8 cellular contexts compared by ENCODE assay signal in genomic region chr6:1624071-1624847, GRCh38. TPM values are rescaled to one million over a fixed set of nuclear protein-coding genes. Genes with fewer than 3 reads are reported as not detected.
DNase-seq lines count a peak whose midpoint lies in the region; ATAC-seq and TF ChIP-seq lines count a peak whose summit lies in the region.

No MANE protein-coding gene starts in this region.

- H3K9me3 Mint-ChIP-seq in activated CD4-positive, alpha-beta memory T cell treated with anti-CD3 and anti-CD28 coated beads, Interleukin-2, amount 10 ng/mL, durations not matched to agents 7 days and 5 days: no peaks in the 10 kb centered on the region

- intact Hi-C loops in left ventricle myocardium inferior (cut with micrococcal nuclease): no loop called here

- ATAC-seq in GM19395 (IDR thresholded peaks at IDR 0.05; ENCODE audit: unreplicated experiment): peak; percentile 55
- ATAC-seq in HG03095 (IDR thresholded peaks at IDR 0.05; ENCODE audit: unreplicated experiment): no peak
- no peak for ATAC-seq in GM19351 (IDR thresholded peaks at IDR 0.05; ENCODE audit: unreplicated experiment)

- no peaks in the 10 kb centered on the region for H3K36me3 Mint-ChIP-seq in activated CD4-positive, alpha-beta memory T cell treated with anti-CD3 and anti-CD28 coated beads, Interleukin-2, amount 10 ng/mL, durations not matched to agents 7 days and 5 days (ENCODE audit: low read depth)

- CTCF ChIA-PET in activated CD4-positive, alpha-beta memory T cell treated with anti-CD3 and anti-CD28 coated beads, Interleukin-2, amount 10 ng/mL, durations not matched to agents 7 days and 5 days (lab: Charles Lee): interaction anchor here (0.6 to 2.2 kb wide), 4 partner anchors 13 to 1010 kb away, joined by 3 to 7 read pairs (median 3); no protein-coding TSS in a partner anchor

- peak overlapping the region; percentile 84 for H3K27ac ChIP-seq in left ventricle myocardium inferior (replicated peaks)

- H3K27me3 ChIP-seq in left ventricle myocardium inferior (ENCODE audit: low read depth): peaks cover 99% of the 10 kb centered on the region

- no peak overlapping the region for H3K27ac Mint-ChIP-seq in activated CD4-positive, alpha-beta memory T cell treated with anti-CD3 and anti-CD28 coated beads, Interleukin-2, amount 10 ng/mL, durations not matched to agents 7 days and 5 days

- H3K36me3 ChIP-seq in left ventricle myocardium inferior: no peaks in the 10 kb centered on the region

- peaks cover 69% of the 10 kb centered on the region for H3K27me3 Mint-ChIP-seq in activated CD4-positive, alpha-beta memory T cell treated with anti-CD3 and anti-CD28 coated beads, Interleukin-2, amount 10 ng/mL, durations not matched to agents 7 days and 5 days

- H3K4me3 Mint-ChIP-seq in activated CD4-positive, alpha-beta memory T cell treated with anti-CD3 and anti-CD28 coated beads, Interleukin-2, amount 10 ng/mL, durations not matched to agents 7 days and 5 days: peak overlapping the region; percentile 30

- H3K9me3 ChIP-seq in left ventricle myocardium inferior (replicated peaks): no peaks in the 10 kb centered on the region

- POLR2A ChIA-PET in activated CD4-positive, alpha-beta memory T cell treated with anti-CD3 and anti-CD28 coated beads, Interleukin-2, amount 10 ng/mL, durations not matched to agents 7 days and 5 days (lab: Charles Lee): interaction anchor here (1.1 to 2.1 kb wide), 2 partner anchors 10 to 13 kb away, joined by 4 to 7 read pairs; no protein-coding TSS in a partner anchor

- peak overlapping the region; percentile 77 for H3K4me3 ChIP-seq in left ventricle myocardium inferior
- H3K4me3 ChIP-seq in skeletal muscle cell (ENCODE audit: low read depth, low read length): peak overlapping the region; percentile 61

- TF ChIP-seq CTCF in left ventricle myocardium inferior (IDR thresholded peaks at IDR 0.05; ENCODE audit: borderline replicate concordance): no peak

- no peak for DNase-seq in activated CD4-positive, alpha-beta memory T cell treated with anti-CD3 and anti-CD28 coated beads, Interleukin-2, amount 10 ng/mL, durations not matched to agents 7 days and 5 days
- DNase-seq in left ventricle myocardium inferior (no peak), skeletal muscle cell (ENCODE audit: low read depth) (no peak), NCI-H510A (lab: John Stamatoyannopoulos, UW) (no peak), cerebellum (ENCODE audit: low spot score) (no peak)

- peaks cover 8% of the 10 kb centered on the region for H3K4me1 Mint-ChIP-seq in activated CD4-positive, alpha-beta memory T cell treated with anti-CD3 and anti-CD28 coated beads, Interleukin-2, amount 10 ng/mL, durations not matched to agents 7 days and 5 days

- H3K4me1 ChIP-seq in left ventricle myocardium inferior: peaks cover 40% of the 10 kb centered on the region

RNA-seq across cellular contexts. Expression of gene FOXC1, which starts 14.5 kb away (rescaled TPM):
- under 1 TPM in 1 of 2 experiments, not detected in 1; 0.08 TPM for total RNA-seq in activated CD4-positive, alpha-beta memory T cell treated with anti-CD3 and anti-CD28 coated beads, Interleukin-2, amount 10 ng/mL, durations not matched to agents 7 days and 5 days
- 7.1 TPM for total RNA-seq in left ventricle myocardium inferior
- total RNA-seq in cerebellum: 8.9 TPM
